ENCODE assay signal across 8 cellular contexts in the genomic region with DNA sequence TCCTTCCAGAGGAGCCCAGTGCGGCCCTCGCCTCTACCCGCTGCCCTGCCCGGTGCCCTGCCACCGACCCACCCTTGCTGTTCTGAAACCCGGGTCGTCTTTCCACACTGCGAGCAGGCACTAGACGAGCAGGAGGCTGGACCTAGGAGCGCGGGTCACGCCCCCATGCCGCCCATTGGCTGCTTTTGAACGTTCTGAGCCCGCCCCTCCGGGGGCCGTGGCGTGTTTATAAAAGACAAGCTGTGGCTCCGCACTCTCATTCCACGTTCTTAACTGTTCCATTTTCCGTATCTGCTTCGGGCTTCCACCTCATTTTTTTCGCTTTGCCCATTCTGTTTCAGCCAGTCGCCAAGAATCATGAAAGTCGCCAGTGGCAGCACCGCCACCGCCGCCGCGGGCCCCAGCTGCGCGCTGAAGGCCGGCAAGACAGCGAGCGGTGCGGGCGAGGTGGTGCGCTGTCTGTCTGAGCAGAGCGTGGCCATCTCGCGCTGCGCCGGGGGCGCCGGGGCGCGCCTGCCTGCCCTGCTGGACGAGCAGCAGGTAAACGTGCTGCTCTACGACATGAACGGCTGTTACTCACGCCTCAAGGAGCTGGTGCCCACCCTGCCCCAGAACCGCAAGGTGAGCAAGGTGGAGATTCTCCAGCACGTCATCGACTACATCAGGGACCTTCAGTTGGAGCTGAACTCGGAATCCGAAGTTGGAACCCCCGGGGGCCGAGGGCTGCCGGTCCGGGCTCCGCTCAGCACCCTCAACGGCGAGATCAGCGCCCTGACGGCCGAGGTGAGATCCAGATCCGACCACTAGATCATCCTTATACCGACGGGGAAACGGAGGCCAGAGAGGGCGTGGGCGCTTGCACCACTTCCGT. TPM values are rescaled to one million over a fixed set of nuclear protein-coding genes. Genes with fewer than 3 reads are reported as not detected.
A peak's percentile ranks its signal among the peaks of the same experiment; 100 is the strongest.
DNase-seq lines count a peak whose midpoint lies in the region; ATAC-seq and TF ChIP-seq lines count a peak whose summit lies in the region.

A gene with protein sequence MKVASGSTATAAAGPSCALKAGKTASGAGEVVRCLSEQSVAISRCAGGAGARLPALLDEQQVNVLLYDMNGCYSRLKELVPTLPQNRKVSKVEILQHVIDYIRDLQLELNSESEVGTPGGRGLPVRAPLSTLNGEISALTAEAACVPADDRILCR (plus strand): TSS at position 259 of the 871 bp plus-strand sequence. CDS start 99 bp downstream, at position 358.

- no peaks in the 10 kb centered on the region for H3K9me2 ChIP-seq in OCI-LY7 (ENCODE audit: insufficient read depth, low read length)

- H3K27me3 Mint-ChIP-seq in IgD-negative memory B cell (peaks cover 64% of the 10 kb centered on the region), endothelial cell (ENCODE audit: unreplicated experiment) (peaks cover 22% of the 10 kb centered on the region)

- H3K9me3 Mint-ChIP-seq in IgD-negative memory B cell: no peaks in the 10 kb centered on the region
- no peaks in the 10 kb centered on the region for H3K9me3 Mint-ChIP-seq in endothelial cell (ENCODE audit: unreplicated experiment)

- H3K4me2 ChIP-seq in OCI-LY7 (ENCODE audit: low read length): peak within 1 kb of the TSS; percentile 92

- peak within 1 kb of the TSS; percentile 70 for H3K4me3 ChIP-seq in OCI-LY7 (ENCODE audit: low read depth, low read length, poor library complexity, severe bottlenecking)

- POLR2A ChIA-PET in OCI-LY7 (lab: Charles Lee): interaction anchor here (1.1 to 2.6 kb wide), 2 partner anchors 33 to 37 kb away, joined by 3 to 19 read pairs; no protein-coding TSS in a partner anchor

- H3K27ac ChIP-seq in OCI-LY7 (ENCODE audit: low read depth, low read length, poor library complexity, severe bottlenecking): no peak within 1 kb of the TSS

- TF ChIP-seq CTCF in OCI-LY7 (conservative IDR thresholded peaks at IDR 0.05; ENCODE audit: low read length) (no peak), endothelial cell (IDR thresholded peaks at IDR 0.05; ENCODE audit: unreplicated experiment) (no peak)

- H3K79me2 ChIP-seq in OCI-LY7 (ENCODE audit: insufficient read depth, low read depth, low read length): no peaks in the 10 kb centered on the region

- peaks cover 8 to 17% (median 14%) of the 10 kb centered on the region in 3 donors for H3K4me1 Mint-ChIP-seq in IgD-negative memory B cell
- H3K4me1 Mint-ChIP-seq in endothelial cell (ENCODE audit: unreplicated experiment): peaks cover 39% of the 10 kb centered on the region

- H3K27ac Mint-ChIP-seq in IgD-negative memory B cell (peak within 1 kb of the TSS; percentile 72 to 87 (median 74)), endothelial cell (ENCODE audit: unreplicated experiment) (peak within 1 kb of the TSS; percentile 96)

- H3K4me3 Mint-ChIP-seq in IgD-negative memory B cell (peak within 1 kb of the TSS; percentile 86 to 99 (median 92)), endothelial cell (ENCODE audit: unreplicated experiment) (peak within 1 kb of the TSS; percentile 97)

- TSS peak; percentile 96 for BruUV-seq in OCI-LY7 (replicated peaks; lab: Mats Ljungman, UMichigan)

- CTCF ChIA-PET in OCI-LY7 (lab: Charles Lee; ENCODE audit: unreplicated experiment): interaction anchor here (0.7 to 1.2 kb wide), 5 partner anchors 19 to 44 kb away, joined by 3 to 5 read pairs (median 4); no protein-coding TSS in a partner anchor

- H3K36me3 Mint-ChIP-seq in IgD-negative memory B cell (no peaks in the 10 kb centered on the region), endothelial cell (ENCODE audit: low read depth, unreplicated experiment) (no peaks in the 10 kb centered on the region)

- peak within 1 kb of the TSS; percentile 72; the same call in 1 of the 2 replicates for H2AFZ ChIP-seq in OCI-LY7 (ENCODE audit: low read length)

- H4K20me1 ChIP-seq in OCI-LY7 (ENCODE audit: insufficient read depth, low read length): no peaks in the 10 kb centered on the region

- no peaks in the 10 kb centered on the region for H3K36me3 ChIP-seq in OCI-LY7 (ENCODE audit: insufficient read depth, low read length)

- intact Hi-C loops in OCI-LY7 (cut with micrococcal nuclease; ENCODE audit: unreplicated experiment): loop anchor here (2.0 kb wide), 1 partner anchor 32 kb away; no protein-coding TSS in a partner anchor

- H3K9me3 ChIP-seq in OCI-LY7 (ENCODE audit: low read length): no peaks in the 10 kb centered on the region

- peak; percentile 99 for DNase-seq in DMS 273 (lab: John Stamatoyannopoulos, UW; ENCODE audit: unreplicated experiment)
- DNase-seq in OCI-LY7 (ENCODE audit: low spot score): peak; percentile 90
- DNase-seq in activated T-cell treated with anti-CD3 and anti-CD28 coated beads for 24 hours (ENCODE audit: low read depth): peak; percentile 80
- peak; percentile 92 for DNase-seq in endothelial cell (ENCODE audit: low spot score)
- DNase-seq in midbrain (lab: John Stamatoyannopoulos, UW): peak; percentile 96
- DNase-seq in stimulated activated CD8-positive, alpha-beta memory T cell treated with anti-CD3 and anti-CD28 coated beads, Interleukin-15, amount 100 ng/mL, for 4 hours (ENCODE audit: low read depth in 2 of 2): peak; percentile 79 to 81

- peak; percentile 91 for ATAC-seq in GM21576 (IDR thresholded peaks at IDR 0.05; ENCODE audit: unreplicated experiment)

- peaks cover 20% of the 10 kb centered on the region for H3K4me1 ChIP-seq in OCI-LY7 (ENCODE audit: insufficient read depth, low read length, poor library complexity, severe bottlenecking)

RNA-seq across cellular contexts. Expression of the gene that starts here (rescaled TPM):
- 2.2 TPM for polyA plus RNA-seq in IgD-negative memory B cell
- total RNA-seq in OCI-LY7 (2014; rRNA removed; shearing (Covaris generic)): 3.3 and 4.7 TPM in 2 replicates
- total RNA-seq in OCI-LY7 (2022) (2.0 and 3.6 TPM in 2 replicates), endothelial cell (ENCODE audit: unreplicated experiment) (85.2 TPM)

Comparison
In these comparisons a context has a peak if more than half of its experiments do, and no peak if none do; other contexts are left out.
1. RNA of the gene that starts here (total RNA-seq): 85.2 TPM in endothelial cell (single experiment); 2.0 to 4.7 TPM in OCI-LY7; every median in the first group is over 10 times any median in the second.
2. Peak in every context shown above with its lines, with median percentiles within 50 percentile points of each other: DNase-seq.